ENCODE assay signal across 8 cellular contexts in genomic region chr18:49560277-49561126, GRCh38. TPM values are rescaled to one million over a fixed set of nuclear protein-coding genes. Genes with fewer than 3 reads are reported as not detected.
A peak's percentile ranks its signal among the peaks of the same experiment; 100 is the strongest.
DNase-seq lines count a peak whose midpoint lies in the region; ATAC-seq lines count a peak whose summit lies in the region.

No MANE protein-coding gene starts in this region.

- DNase-seq in EL (peak; percentile 20), NCI-H345 treated with DMSO at 0.1 percent for 48 hours (lab: John Stamatoyannopoulos, UW; ENCODE audit: unreplicated experiment) (peak; percentile 43), COLO829 (ENCODE audit: low spot score) (no peak), G401 (ENCODE audit: low spot score) (no peak), AML-193 (lab: John Stamatoyannopoulos, UW) (no peak)

- H3K4me1 ChIP-seq in duodenal mucosa (ENCODE audit: control insufficient read depth in 1 of 2, insufficient read depth in 2 of 2, low read length in 2 of 2), result peaks cover 21 to 29% of the 10 kb centered on the region in 2 donors
- H3K4me1 ChIP-seq in muscle layer of colon (ENCODE audit: insufficient read depth, low read length), result peaks cover 23% of the 10 kb centered on the region

- no peak overlapping the region for H3K27ac ChIP-seq in duodenal mucosa (ENCODE audit: low read depth, low read length)
- H3K27ac ChIP-seq in muscle layer of colon (ENCODE audit: low read depth, low read length), result no peak overlapping the region

- H3K4me3 ChIP-seq in duodenal mucosa (ENCODE audit: low read depth in 1 of 2, low read length in 2 of 2) (peak overlapping the region; percentile 65 to 87), muscle layer of colon (ENCODE audit: low read depth in 1 of 2, low read length in 2 of 2) (peak overlapping the region; percentile 50 to 72)

- H3K9me3 ChIP-seq in duodenal mucosa (ENCODE audit: control insufficient read depth in 1 of 2, low read length in 2 of 2) (no peaks in the 10 kb centered on the region), muscle layer of colon (ENCODE audit: low read length) (no peaks in the 10 kb centered on the region)

- H3K36me3 ChIP-seq in duodenal mucosa (ENCODE audit: control insufficient read depth in 1 of 2, insufficient read depth in 2 of 2, low read length in 2 of 2) (no peaks in the 10 kb centered on the region), muscle layer of colon (ENCODE audit: insufficient read depth, low read length) (no peaks in the 10 kb centered on the region)

- ATAC-seq in GM18909 (IDR thresholded peaks at IDR 0.05; ENCODE audit: poor library complexity, unreplicated experiment), result no peak

- H3K27me3 ChIP-seq in duodenal mucosa (ENCODE audit: control insufficient read depth in 1 of 2, insufficient read depth in 2 of 2, low read length in 2 of 2) (peaks cover 7 to 14% of the 10 kb centered on the region in 2 donors), muscle layer of colon (ENCODE audit: control insufficient read depth in 1 of 2, insufficient read depth in 2 of 2, low read length in 2 of 2) (peaks cover 22 to 31% of the 10 kb centered on the region in 2 donors)

- in situ Hi-C loops in G401 (cut with HindIII; ENCODE audit: low sequenced_read_pairs), result no loop called here

- H3K9ac ChIP-seq in duodenal mucosa (ENCODE audit: low read depth in 1 of 2, low read length in 2 of 2), result peak overlapping the region; percentile 6 to 76
- no peak overlapping the region for H3K9ac ChIP-seq in muscle layer of colon (ENCODE audit: low read length)

RNA-seq across cellular contexts. Expression of gene LIPG, which starts 1.4 kb away (rescaled TPM):
- total RNA-seq in G401 (2014; rRNA removed; shearing (Covaris generic)), result 9.0 and 15.0 TPM in 2 replicates

Comparison
In these comparisons a context has a peak if more than half of its experiments do, and no peak if none do; other contexts are left out.
1. DNase-seq: peak in EL (single experiment) and NCI-H345 treated with DMSO at 0.1 percent for 48 hours (single experiment); none in COLO829 (single experiment), G401 (single experiment) and AML-193 (0 of 2).